Comparison of ENCODE assay signal across 2 cellular contexts in genomic region chr2:83594841-83595720, GRCh38.
TF ChIP-seq lines count a peak whose summit lies in the region.

No MANE protein-coding gene starts in this region.

TF ChIP-seq in GM23338, 12 proteins besides CTCF, POLR2A, EP300 and RAD21:
- TF ChIP-seq ZNF462 (CRISPR knock-in tag; IDR thresholded peaks at IDR 0.05): no peak
- TF ChIP-seq NANOG (IDR thresholded peaks at IDR 0.05; ENCODE audit: borderline replicate concordance): no peak
- TF ChIP-seq CREB1 (CRISPR knock-in tag; IDR thresholded peaks at IDR 0.05; ENCODE audit: low read depth): no peak
- TF ChIP-seq EZH2 (IDR thresholded peaks at IDR 0.05; ENCODE audit: low read depth, unreplicated experiment): no peak
- no peak for TF ChIP-seq ZNF331 (CRISPR knock-in tag; IDR thresholded peaks at IDR 0.05; ENCODE audit: low read depth)
- no peak for TF ChIP-seq ETS1 (IDR thresholded peaks at IDR 0.05)
- no peak for TF ChIP-seq JUNB (IDR thresholded peaks at IDR 0.05; ENCODE audit: unreplicated experiment)
- TF ChIP-seq POLR2AphosphoS5 (IDR thresholded peaks at IDR 0.05; ENCODE audit: low read depth): no peak
- TF ChIP-seq STAT1 (IDR thresholded peaks at IDR 0.05; ENCODE audit: unreplicated experiment): no peak
- no peak for TF ChIP-seq ZNF114 (CRISPR knock-in tag; IDR thresholded peaks at IDR 0.05)
- TF ChIP-seq EZH2phosphoT487 (IDR thresholded peaks at IDR 0.05; ENCODE audit: unreplicated experiment): no peak
- TF ChIP-seq REST (IDR thresholded peaks at IDR 0.05; ENCODE audit: unreplicated experiment): no peak
TF ChIP-seq in GM23338: peak in this region for 0.

TF ChIP-seq in H1, 55 proteins besides CTCF, POLR2A, EP300 and RAD21:
- TF ChIP-seq SIRT6 (IDR thresholded peaks at IDR 0.05; ENCODE audit: low read length): no peak
- TF ChIP-seq CEBPB (IDR thresholded peaks at IDR 0.05; ENCODE audit: low read depth, low read length): no peak
- no peak for TF ChIP-seq ZNF274 (IDR thresholded peaks at IDR 0.05; ENCODE audit: borderline replicate concordance, extremely low read depth, low read length)
- no peak for TF ChIP-seq KDM5A (IDR thresholded peaks at IDR 0.05; ENCODE audit: low read length)
- no peak for TF ChIP-seq YY1 (IDR thresholded peaks at IDR 0.05; ENCODE audit: low read depth, low read length)
- no peak for TF ChIP-seq TAF1 (IDR thresholded peaks at IDR 0.05; ENCODE audit: low read depth, low read length)
- TF ChIP-seq GABPA (IDR thresholded peaks at IDR 0.05; ENCODE audit: borderline replicate concordance, insufficient read depth, low read length): no peak
- no peak for TF ChIP-seq CREB1 (IDR thresholded peaks at IDR 0.05)
- no peak for TF ChIP-seq SIN3A (conservative IDR thresholded peaks at IDR 0.05 in 1 of 2, IDR thresholded peaks at IDR 0.05 in 1 of 2; ENCODE audit: low read depth in 1 of 2, low read length in 2 of 2)
- no peak for TF ChIP-seq SP4 (IDR thresholded peaks at IDR 0.05; ENCODE audit: low read length)
- no peak for TF ChIP-seq BRCA1 (IDR thresholded peaks at IDR 0.05; ENCODE audit: low read depth, low read length)
- no peak for TF ChIP-seq CHD2 (IDR thresholded peaks at IDR 0.05; ENCODE audit: low read length)
- TF ChIP-seq RXRA (IDR thresholded peaks at IDR 0.05; ENCODE audit: insufficient read depth, low read depth, low read length): no peak
- TF ChIP-seq NANOG (IDR thresholded peaks at IDR 0.05; ENCODE audit: insufficient read depth, low read depth, low read length, poor library complexity, severe bottlenecking): no peak
- no peak for TF ChIP-seq KDM4A (IDR thresholded peaks at IDR 0.05; ENCODE audit: low read depth, low read length, severe bottlenecking)
- TF ChIP-seq TEAD4 (IDR thresholded peaks at IDR 0.05; ENCODE audit: low read depth, low read length): no peak
- TF ChIP-seq SUZ12 (IDR thresholded peaks at IDR 0.05; ENCODE audit: low read length): no peak
- no peak for TF ChIP-seq TAF7 (optimal IDR thresholded peaks at IDR 0.05; ENCODE audit: borderline replicate concordance, low read depth, low read length)
- no peak for TF ChIP-seq ATF2 (IDR thresholded peaks at IDR 0.05; ENCODE audit: low read length)
- no peak for TF ChIP-seq CHD1 (IDR thresholded peaks at IDR 0.05; ENCODE audit: low read depth, low read length)
